ENCODE assay signal across 8 cellular contexts in genomic region chr7:80918406-80918805, GRCh38. TPM values are rescaled to one million over a fixed set of nuclear protein-coding genes. Genes with fewer than 3 reads are reported as not detected.
DNase-seq lines count a peak whose midpoint lies in the region; TF ChIP-seq lines count a peak whose summit lies in the region.

No MANE protein-coding gene starts in this region.

- no peaks in the 10 kb centered on the region for H3K4me1 ChIP-seq in thymus (ENCODE audit: control insufficient read depth, insufficient read depth, low read length)

- H3K4me3 ChIP-seq in HL-60 (replicated peaks; ENCODE audit: insufficient read depth, low read length): peak overlapping the region; percentile 51
- H3K4me3 ChIP-seq in thymus (ENCODE audit: low read length): peak overlapping the region; percentile 42

- peak; percentile 61 for DNase-seq in DMS53 (lab: John Stamatoyannopoulos, UW)
- no peak for DNase-seq in DMS53 treated with DMSO at 0.1 percent for 48 hours (lab: John Stamatoyannopoulos, UW; ENCODE audit: unreplicated experiment)
- DNase-seq in HL-60 (ENCODE audit: low read depth in 1 of 2, low spot score in 1 of 2): no peak
- DNase-seq in astrocyte of the hippocampus (ENCODE audit: low read depth, low spot score): peak; percentile 55
- peak; percentile 37 for DNase-seq in kidney tubule cell (ENCODE audit: low spot score)
- no peak for DNase-seq in activated CD8-positive, alpha-beta memory T cell treated with anti-CD3 and anti-CD28 coated beads, Interleukin-2, amount 50 U/mL, for 4 hours
- no peak for DNase-seq in GM19240 (ENCODE audit: insufficient read length, low spot score)

- TF ChIP-seq CTCF in HL-60 (IDR thresholded peaks at IDR 0.05; ENCODE audit: insufficient read depth, low read length): no peak

- H3K27ac ChIP-seq in HL-60 (replicated peaks) (no peak overlapping the region), thymus (ENCODE audit: low read depth) (no peak overlapping the region)

- H3K27me3 ChIP-seq in HL-60 (ENCODE audit: insufficient read depth, poor library complexity, severe bottlenecking) (peaks cover 48% of the 10 kb centered on the region), thymus (ENCODE audit: control insufficient read depth, insufficient read depth) (peaks cover 4% of the 10 kb centered on the region)

- no peaks in the 10 kb centered on the region for H3K9me3 ChIP-seq in thymus (ENCODE audit: control insufficient read depth)

- 4% methylated on average over 9 of the region's 9 CpGs for WGBS in thymus

- no peaks in the 10 kb centered on the region for H3K36me3 ChIP-seq in thymus (ENCODE audit: control insufficient read depth, insufficient read depth)

RNA-seq across cellular contexts. Expression of gene SEMA3C, which starts 0.4 kb away (rescaled TPM):
- 2.8 TPM for polyA plus RNA-seq in thymus

Comparison
In these comparisons a context has a peak if more than half of its experiments do, and no peak if none do; other contexts are left out.
1. DNase-seq: peak in DMS53 (single experiment), astrocyte of the hippocampus (single experiment) and kidney tubule cell (single experiment); none in DMS53 treated with DMSO at 0.1 percent for 48 hours (single experiment), HL-60 (0 of 2), activated CD8-positive, alpha-beta memory T cell treated with anti-CD3 and anti-CD28 coated beads, Interleukin-2, amount 50 U/mL, for 4 hours (single experiment) and GM19240 (single experiment).